Comparison of ENCODE assay signal across 9 cellular contexts in the genomic region with DNA sequence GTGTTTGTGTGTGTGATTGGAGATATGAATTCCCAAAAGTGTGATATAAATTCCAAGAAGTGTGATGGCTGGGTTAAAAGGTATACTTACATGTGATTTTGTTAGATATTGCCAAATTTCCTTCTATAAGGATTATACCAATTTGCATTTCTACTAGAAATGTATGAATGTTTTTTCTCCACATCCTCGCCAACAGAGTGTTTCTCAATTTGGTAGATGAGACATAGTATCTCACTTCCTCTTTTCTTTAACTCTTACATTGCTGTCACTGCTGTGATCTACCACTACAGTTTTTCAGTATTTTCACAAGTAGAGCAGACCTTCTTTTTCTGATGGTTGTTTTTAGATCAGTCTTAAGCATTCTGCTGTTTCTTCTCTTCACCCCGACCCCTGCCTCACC.
DNase-seq lines count a peak whose midpoint lies in the region; ATAC-seq, FAIRE-seq and TF ChIP-seq lines count a peak whose summit lies in the region.
"Had no signal": no experiment of that assay in that cellular context is flagged by ENCODE, and none has a peak within 500 bp of the region (broad histone marks: within the 10 kb centered on the region; RNA-seq: fewer than 3 reads in every experiment).

No MANE protein-coding gene starts in this region.

- peaks cover 15% of the 10 kb centered on the region for H3K36me3 Mint-ChIP-seq in nephron progenitor cell (ENCODE audit: low read depth)

- no peak for TF ChIP-seq POLR2A in endothelial cell of umbilical vein (IDR thresholded peaks at IDR 0.05; ENCODE audit: low read depth, low read length)

- dilution Hi-C loops in endothelial cell of umbilical vein (cut with MboI; ENCODE audit: extremely low pct_ligation_motif_present, low sequenced_read_pairs) = no loop called here

- H3K79me2 ChIP-seq in endothelial cell of umbilical vein (ENCODE audit: control insufficient read depth, insufficient read depth, low read length) = no peaks in the 10 kb centered on the region

- H3K4me3 ChIP-seq in endothelial cell of umbilical vein (replicated peaks in 1 of 3; ENCODE audit: insufficient read depth in 1 of 3, low read depth in 1 of 3, low read length in 3 of 3) = no peak overlapping the region

- CTCF ChIA-PET in endothelial cell of umbilical vein (lab: Charles Lee) = interaction anchor here (1.0 kb wide), 1 partner anchor 242 kb away, joined by 3 read pairs; no protein-coding TSS in a partner anchor

- FAIRE-seq in endothelial cell of umbilical vein (lab: Jason Lieb, UNC) = no peak

- no peaks in the 10 kb centered on the region for H3K27me3 Mint-ChIP-seq in nephron progenitor cell (ENCODE audit: low read depth, poor library complexity)

- in situ Hi-C loops in GM13977 (cut with MboI; ENCODE audit: low pct_unique_long_range_greater_than_20kb, low sequenced_read_pairs, unreplicated experiment) = no loop called here

- H3K4me3 Mint-ChIP-seq in nephron progenitor cell = no peak overlapping the region
- H3K4me3 Mint-ChIP-seq: T-helper 1 cell treated with Interleukin-12 subunit alpha and Interleukin-12 subunit beta and Interleukin-4 antibody, amounts not matched to agents 30 μg/mL and 1 μg/mL, for 36 hours had no signal

- H3K4me1 ChIP-seq in endothelial cell of umbilical vein (ENCODE audit: control insufficient read depth, extremely low read depth, insufficient read depth, low read length) = no peaks in the 10 kb centered on the region

- no peaks in the 10 kb centered on the region for H4K20me1 ChIP-seq in endothelial cell of umbilical vein (replicated peaks; ENCODE audit: control insufficient read depth, extremely low read depth, insufficient read depth, low read length)

- no peak overlapping the region for H2AFZ ChIP-seq in endothelial cell of umbilical vein (ENCODE audit: low read depth, low read length)

- no peaks in the 10 kb centered on the region for H3K4me1 Mint-ChIP-seq in nephron progenitor cell

- DNase-seq in GM13977 (ENCODE audit: low spot score) (peak; percentile 58), HS-5 (ENCODE audit: low read depth) (peak; percentile 9), endothelial cell of umbilical vein (ENCODE audit: low read depth, low spot score) (peak; percentile 2), medulla oblongata (ENCODE audit: extremely low spot score) (no peak), ecto neural progenitor cell (ENCODE audit: low spot score) (no peak), nephron progenitor cell (no peak)
- DNase-seq in activated CD4-positive, CD25-positive, alpha-beta regulatory T cell treated with anti-CD3 and anti-CD28 coated beads, Interleukin-2, amount 50 U/mL, for 72 hours = no peak

- no TSS peak for BruUV-seq in endothelial cell of umbilical vein (replicated peaks; lab: Mats Ljungman, UMichigan)

- POLR2A ChIA-PET in endothelial cell of umbilical vein (lab: Charles Lee) = no interaction called here

- no peak overlapping the region for H3K27ac Mint-ChIP-seq in nephron progenitor cell
- H3K27ac Mint-ChIP-seq: T-helper 1 cell treated with Interleukin-12 subunit alpha and Interleukin-12 subunit beta and Interleukin-4 antibody, amounts not matched to agents 30 μg/mL and 1 μg/mL, for 36 hours had no signal

- H3K27ac ChIP-seq in endothelial cell of umbilical vein (ENCODE audit: insufficient read depth, low read depth, low read length) = no peak overlapping the region

- no peak for TF ChIP-seq CTCF in GM13977 (IDR thresholded peaks at IDR 0.05; ENCODE audit: extremely low read depth, insufficient read depth, missing control alignments)
- no peak for TF ChIP-seq CTCF in endothelial cell of umbilical vein (IDR thresholded peaks at IDR 0.05; ENCODE audit: extremely low read depth in 1 of 2, insufficient read depth in 1 of 2, low read depth in 1 of 2, low read length in 2 of 2)
- no peak for TF ChIP-seq CTCF in nephron progenitor cell (IDR thresholded peaks at IDR 0.05)

- no peak overlapping the region for H3K4me2 ChIP-seq in endothelial cell of umbilical vein (ENCODE audit: insufficient read depth, low read length)

- peak; percentile 97 for ATAC-seq in GM21786 (IDR thresholded peaks at IDR 0.05; ENCODE audit: unreplicated experiment)

- no peaks in the 10 kb centered on the region for H3K9me1 ChIP-seq in endothelial cell of umbilical vein (replicated peaks; ENCODE audit: control insufficient read depth, extremely low read depth, insufficient read depth, low read length)

- intact Hi-C loops in endothelial cell of umbilical vein (cut with micrococcal nuclease) = no loop called here

- H3K36me3 ChIP-seq in endothelial cell of umbilical vein (ENCODE audit: control insufficient read depth in 2 of 2, extremely low read depth in 1 of 2, insufficient read depth in 2 of 2, low read length in 2 of 2) = no peaks in the 10 kb centered on the region

- H3K27me3 ChIP-seq in endothelial cell of umbilical vein (ENCODE audit: control insufficient read depth in 2 of 2, insufficient read depth in 2 of 2, low read length in 2 of 2) = no peaks in the 10 kb centered on the region

- no peak overlapping the region for H3K9ac ChIP-seq in endothelial cell of umbilical vein (replicated peaks; ENCODE audit: extremely low read depth, insufficient read depth, low read length)

- no peaks in the 10 kb centered on the region for H3K9me3 ChIP-seq in endothelial cell of umbilical vein (replicated peaks; ENCODE audit: control insufficient read depth, insufficient read depth, low read length)

- peaks cover under 1% of the 10 kb centered on the region for H3K9me3 Mint-ChIP-seq in nephron progenitor cell
- H3K9me3 Mint-ChIP-seq: T-helper 1 cell treated with Interleukin-12 subunit alpha and Interleukin-12 subunit beta and Interleukin-4 antibody, amounts not matched to agents 30 μg/mL and 1 μg/mL, for 36 hours had no signal

TF ChIP-seq in endothelial cell of umbilical vein, 7 proteins besides CTCF, POLR2A, EP300 and RAD21:
- TF ChIP-seq, protein P1, sequence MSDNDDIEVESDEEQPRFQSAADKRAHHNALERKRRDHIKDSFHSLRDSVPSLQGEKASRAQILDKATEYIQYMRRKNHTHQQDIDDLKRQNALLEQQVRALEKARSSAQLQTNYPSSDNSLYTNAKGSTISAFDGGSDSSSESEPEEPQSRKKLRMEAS (IDR thresholded peaks at IDR 0.05; ENCODE audit: insufficient read depth, insufficient read length) = no peak
- TF ChIP-seq POLR2AphosphoS5 (IDR thresholded peaks at IDR 0.05; ENCODE audit: insufficient read depth, low read depth, low read length) (no peak), FOS (IDR thresholded peaks at IDR 0.05; ENCODE audit: borderline replicate concordance, insufficient read depth, low read length) (no peak), EZH2 (IDR thresholded peaks at IDR 0.05; ENCODE audit: borderline replicate concordance, low read depth, low read length, severe bottlenecking) (no peak), JUN (IDR thresholded peaks at IDR 0.05; ENCODE audit: borderline replicate concordance, insufficient read depth, insufficient read length, low read depth) (no peak), GATA2 (IDR thresholded peaks at IDR 0.05; ENCODE audit: insufficient read depth, insufficient read length, low read depth, low read length) (no peak), MYC (IDR thresholded peaks at IDR 0.05; ENCODE audit: low read depth, low read length) (no peak)

Comparison
In these comparisons a context has a peak if more than half of its experiments do, and no peak if none do; other contexts are left out.
1. DNase-seq: peak in GM13977 (single experiment), HS-5 (single experiment) and endothelial cell of umbilical vein (single experiment); none in medulla oblongata (single experiment), ecto neural progenitor cell (single experiment), activated CD4-positive, CD25-positive, alpha-beta regulatory T cell treated with anti-CD3 and anti-CD28 coated beads, Interleukin-2, amount 50 U/mL, for 72 hours (single experiment) and nephron progenitor cell (single experiment).